Comparison of ENCODE assay signal across 29 cellular contexts in the genomic region with DNA sequence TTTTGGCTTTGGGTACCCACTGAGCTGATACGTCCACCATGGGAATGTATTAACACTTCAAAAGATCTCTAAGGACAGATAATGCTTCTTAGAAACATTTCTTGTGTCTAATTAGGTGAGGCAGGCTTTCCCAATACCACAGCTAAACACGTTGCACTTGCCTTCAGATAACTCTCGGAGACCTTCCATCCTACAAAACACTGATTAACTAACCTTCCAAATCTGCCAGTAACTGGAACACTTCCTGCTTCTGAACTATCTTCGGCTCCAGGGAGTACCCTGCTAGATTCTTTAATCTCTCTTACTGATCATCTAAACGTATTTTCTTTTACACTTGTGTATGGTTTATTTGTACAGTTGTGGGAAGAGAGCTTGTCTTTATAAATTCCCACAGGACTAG. TPM values are rescaled to one million over a fixed set of nuclear protein-coding genes. Genes with fewer than 3 reads are reported as not detected.
"Had no signal": no experiment of that assay in that cellular context is flagged by ENCODE, and none has a peak within 500 bp of the region (broad histone marks: within the 10 kb centered on the region; RNA-seq: fewer than 3 reads in every experiment).

No MANE protein-coding gene starts in this region.

- H3K4me2 ChIP-seq: hepatocyte had no signal

- ATAC-seq: heart right ventricle; left lung; mucosa of descending colon; naive thymus-derived CD8-positive, alpha-beta T cell had no signal

- H3K4me3 ChIP-seq: heart right ventricle, hepatocyte, left lung, lung, mucosa of descending colon, ovary, right atrium auricular region, right lobe of liver, stomach, testis, thyroid gland, transverse colon, upper lobe of left lung, vagina had no signal

- H3K27ac ChIP-seq: heart right ventricle, hepatocyte, left lung, ovary, right atrium auricular region, right lobe of liver, stomach, testis, thyroid gland, transverse colon, upper lobe of left lung had no signal

- H3K36me3 Mint-ChIP-seq: naive thymus-derived CD8-positive, alpha-beta T cell; stimulated activated effector memory CD8-positive, alpha-beta T cell treated with anti-CD3 and anti-CD28 coated beads, Interleukin-12 subunit alpha, Interleukin-12 subunit beta, amount 100 ng/mL, for 72 hours had no signal

- H3K27ac Mint-ChIP-seq: naive thymus-derived CD8-positive, alpha-beta T cell; nephron progenitor cell; progenitor cell of endocrine pancreas; stimulated activated effector memory CD8-positive, alpha-beta T cell treated with anti-CD3 and anti-CD28 coated beads, Interleukin-12 subunit alpha, Interleukin-12 subunit beta, amount 100 ng/mL, for 72 hours had no signal

- H3K36me3 ChIP-seq: heart right ventricle, left lung, ovary, right atrium auricular region, right lobe of liver, stomach, thyroid gland, transverse colon, upper lobe of left lung, vagina had no signal

- H3K27me3 ChIP-seq: ovary, testis, vagina had no signal

- H3K79me2 ChIP-seq: hepatocyte had no signal

- H3K9me3 Mint-ChIP-seq: naive thymus-derived CD8-positive, alpha-beta T cell; stimulated activated effector memory CD8-positive, alpha-beta T cell treated with anti-CD3 and anti-CD28 coated beads, Interleukin-12 subunit alpha, Interleukin-12 subunit beta, amount 100 ng/mL, for 72 hours had no signal

- H2AFZ ChIP-seq: hepatocyte had no signal

- DNase-seq: heart right ventricle; islet precursor cell; left lung; midbrain; mucosa of descending colon; naive thymus-derived CD8-positive, alpha-beta T cell; nephron progenitor cell; ovary; right lobe of liver; stimulated activated CD4-positive, alpha-beta T cell treated with anti-CD3 and anti-CD28 coated beads, Interleukin-12 subunit alpha, Interleukin-12 subunit beta, amount 100 ng/mL, for 4 hours; stimulated activated CD4-positive, alpha-beta T cell treated with anti-CD3 and anti-CD28 coated beads, Interleukin-15, amount 100 ng/mL, for 24 hours; stimulated activated CD4-positive, alpha-beta T cell treated with anti-CD3 and anti-CD28 coated beads, Interleukin-4, amount 100 ng/mL, for 24 hours; stimulated activated naive CD4-positive, alpha-beta T cell treated with Interleukin-2 at 50 U/mL for 16 hours; stomach; testis; thyroid gland; transverse colon; upper lobe of left lung had no signal

- H3K9me3 ChIP-seq: heart right ventricle, left lung, mucosa of descending colon, ovary, right atrium auricular region, right lobe of liver, stomach, testis, thyroid gland, transverse colon, upper lobe of left lung, vagina had no signal

RNA-seq across cellular contexts. Expression of gene WNT16, which starts 1.1 kb away (rescaled TPM):
- total RNA-seq: heart right ventricle, kidney epithelial cell, left lung, liver, mesenteric fat pad, omental fat pad, progenitor cell of endocrine pancreas, pulmonary artery endothelial cell, right lobe of liver, thyroid gland, upper lobe of left lung had no signal
